In genomic region chr4:69760455-69760854, GRCh38 we compare ENCODE assay signal across 9 cellular contexts. TPM values are rescaled to one million over a fixed set of nuclear protein-coding genes. Genes with fewer than 3 reads are reported as not detected.
DNase-seq lines count a peak whose midpoint lies in the region; ATAC-seq and TF ChIP-seq lines count a peak whose summit lies in the region.
"Had no signal": no experiment of that assay in that cellular context is flagged by ENCODE, and none has a peak within 500 bp of the region (broad histone marks: within the 10 kb centered on the region; RNA-seq: fewer than 3 reads in every experiment).

TSS of gene SULT1B1 (minus strand) at chr4:69760620. CDS start at chr4:69755217, 5,403 bp downstream.

- CTCF ChIA-PET in Calu3 (lab: Charles Lee): no interaction called here

- TF ChIP-seq CTCF in Calu3 (IDR thresholded peaks at IDR 0.05; ENCODE audit: unreplicated experiment): no peak
- TF ChIP-seq CTCF in choroid plexus epithelial cell (conservative IDR thresholded peaks at IDR 0.05; ENCODE audit: low read depth, low read length): no peak
- TF ChIP-seq CTCF in GM20000 (IDR thresholded peaks at IDR 0.05; ENCODE audit: extremely low read depth, missing control alignments): no peak

- no peaks in the 10 kb centered on the region for H3K9me3 Mint-ChIP-seq in Calu3 (ENCODE audit: low read depth, unreplicated experiment)
- H3K9me3 Mint-ChIP-seq in natural killer cell treated with Interleukin-12 subunit alpha and Interleukin-12 subunit beta and Interleukin-15 and Interleukin-18, amount 100 ng/mL, for 72 hours: peaks cover 5% of the 10 kb centered on the region

- H3K4me3 ChIP-seq in choroid plexus epithelial cell (ENCODE audit: low read depth, low read length): peak within 1 kb of the TSS; percentile 15

- H3K4me1 Mint-ChIP-seq in Calu3 (ENCODE audit: low read depth, unreplicated experiment): peaks cover 35% of the 10 kb centered on the region
- H3K4me1 Mint-ChIP-seq in natural killer cell treated with Interleukin-12 subunit alpha and Interleukin-12 subunit beta and Interleukin-15 and Interleukin-18, amount 100 ng/mL, for 72 hours (ENCODE audit: low read depth in 2 of 2): peaks cover 27 to 35% of the 10 kb centered on the region in 2 donors

- no TSS peak for BruUV-seq in Calu3 (replicated peaks; lab: Mats Ljungman, UMichigan)

- peak within 1 kb of the TSS; percentile 69 for H3K27ac Mint-ChIP-seq in Calu3 (ENCODE audit: unreplicated experiment)
- H3K27ac Mint-ChIP-seq in natural killer cell treated with Interleukin-12 subunit alpha and Interleukin-12 subunit beta and Interleukin-15 and Interleukin-18, amount 100 ng/mL, for 72 hours: peak within 1 kb of the TSS; percentile 61 to 90

- H3K4me3 Mint-ChIP-seq in Calu3 (ENCODE audit: low read depth, unreplicated experiment): peak within 1 kb of the TSS; percentile 31
- H3K4me3 Mint-ChIP-seq in natural killer cell treated with Interleukin-12 subunit alpha and Interleukin-12 subunit beta and Interleukin-15 and Interleukin-18, amount 100 ng/mL, for 72 hours: peak within 1 kb of the TSS; percentile 81

- H3K36me3 Mint-ChIP-seq in Calu3 (ENCODE audit: insufficient read depth, unreplicated experiment): no peaks in the 10 kb centered on the region
- H3K36me3 Mint-ChIP-seq in natural killer cell treated with Interleukin-12 subunit alpha and Interleukin-12 subunit beta and Interleukin-15 and Interleukin-18, amount 100 ng/mL, for 72 hours: peaks cover 6% of the 10 kb centered on the region

- no peaks in the 10 kb centered on the region for H3K27me3 Mint-ChIP-seq in Calu3 (ENCODE audit: unreplicated experiment)
- no peaks in the 10 kb centered on the region for H3K27me3 Mint-ChIP-seq in natural killer cell treated with Interleukin-12 subunit alpha and Interleukin-12 subunit beta and Interleukin-15 and Interleukin-18, amount 100 ng/mL, for 72 hours

- DNase-seq in Calu3 (no peak), T follicular helper cell (ENCODE audit: low read depth) (peak; percentile 21), choroid plexus epithelial cell (ENCODE audit: low read depth) (peak; percentile 90), NCI-H2227 (lab: John Stamatoyannopoulos, UW; ENCODE audit: unreplicated experiment) (no peak), GM20000 (ENCODE audit: low spot score) (no peak), NCI-H1436 treated with DMSO at 0.1 percent for 48 hours (lab: John Stamatoyannopoulos, UW) (no peak), NCI-H524 (lab: John Stamatoyannopoulos, UW) (no peak)
- peak; percentile 78 for DNase-seq in natural killer cell treated with Interleukin-12 subunit alpha and Interleukin-12 subunit beta and Interleukin-15 and Interleukin-18, amount 100 ng/mL, for 72 hours (ENCODE audit: low spot score)
- DNase-seq: RPMI8226 had no signal

- peak; percentile 90 to 93 for ATAC-seq in natural killer cell treated with Interleukin-12 subunit alpha and Interleukin-12 subunit beta and Interleukin-15 and Interleukin-18, amount 100 ng/mL, for 72 hours

- intact Hi-C loops in Calu3 (cut with micrococcal nuclease; ENCODE audit: unreplicated experiment): no loop called here

RNA-seq across cellular contexts. Expression of gene SULT1B1, which starts in this region (rescaled TPM):
- 0.26 and 0.27 TPM in 2 replicates for total RNA-seq in Calu3 (2022)
- 1 to 10 TPM in 1 of 2 donors, under 1 TPM in 1; 0.08 to 1.1 TPM for total RNA-seq in natural killer cell treated with Interleukin-12 subunit alpha and Interleukin-12 subunit beta and Interleukin-15 and Interleukin-18, amount 100 ng/mL, for 72 hours

Comparison
In these comparisons a context has a peak if more than half of its experiments do, and no peak if none do; other contexts are left out.
1. DNase-seq: peak in T follicular helper cell (single experiment), choroid plexus epithelial cell (single experiment) and natural killer cell treated with Interleukin-12 subunit alpha and Interleukin-12 subunit beta and Interleukin-15 and Interleukin-18, amount 100 ng/mL, for 72 hours (single experiment); none in Calu3 (single experiment), NCI-H2227 (single experiment), GM20000 (single experiment), NCI-H1436 treated with DMSO at 0.1 percent for 48 hours (single experiment) and NCI-H524 (0 of 2).